Comparison of ENCODE assay signal across 1 cellular context in the genomic region with DNA sequence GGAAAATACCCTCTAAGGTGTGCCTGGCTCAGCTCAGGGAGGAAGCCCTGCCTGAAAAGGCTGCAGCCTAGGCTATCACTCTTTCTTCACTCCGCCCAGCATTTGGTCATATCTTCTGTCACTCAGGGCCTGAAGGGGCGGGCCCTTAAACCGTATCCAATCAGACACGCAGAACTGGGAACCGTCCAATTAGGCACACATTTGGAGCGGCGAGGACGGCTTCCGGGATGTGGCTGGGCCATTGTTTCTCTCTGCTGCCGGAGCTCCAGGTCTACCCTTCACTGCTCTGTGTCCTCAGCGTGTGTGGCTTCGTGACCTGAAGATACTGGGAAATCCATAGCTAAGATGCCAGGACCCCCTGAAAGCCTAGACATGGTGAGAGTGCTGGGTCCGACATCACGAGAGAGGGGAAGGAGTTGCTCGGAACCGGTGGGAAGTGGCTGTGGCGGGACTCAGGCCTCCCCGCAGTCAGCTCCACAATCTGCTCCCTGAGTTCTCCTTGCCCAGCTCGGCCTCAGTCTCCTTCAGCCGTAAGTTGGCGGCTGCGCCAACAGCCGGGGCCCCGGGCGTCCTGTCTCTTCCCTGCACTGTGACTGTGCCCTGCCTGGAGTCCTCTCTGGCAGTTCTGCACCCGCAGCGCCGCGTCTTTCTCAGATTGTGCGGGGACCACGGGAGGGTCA.
A peak's percentile ranks its signal among the peaks of the same experiment; 100 is the strongest.
TF ChIP-seq lines count a peak whose summit lies in the region.

TSS of gene ZNF493 (plus strand) at position 241 of the 680 bp plus-strand sequence. CDS start at position 346, 105 bp downstream.

TF ChIP-seq in HepG2, 621 proteins besides CTCF, POLR2A, EP300 and RAD21 (continued from another document and continues in another):
- TF ChIP-seq DZIP1 (CRISPR knock-in tag; IDR thresholded peaks at IDR 0.05) = no peak
- no peak for TF ChIP-seq ZNF710 (CRISPR knock-in tag; IDR thresholded peaks at IDR 0.05; ENCODE audit: borderline replicate concordance)
- TF ChIP-seq, protein P1, sequence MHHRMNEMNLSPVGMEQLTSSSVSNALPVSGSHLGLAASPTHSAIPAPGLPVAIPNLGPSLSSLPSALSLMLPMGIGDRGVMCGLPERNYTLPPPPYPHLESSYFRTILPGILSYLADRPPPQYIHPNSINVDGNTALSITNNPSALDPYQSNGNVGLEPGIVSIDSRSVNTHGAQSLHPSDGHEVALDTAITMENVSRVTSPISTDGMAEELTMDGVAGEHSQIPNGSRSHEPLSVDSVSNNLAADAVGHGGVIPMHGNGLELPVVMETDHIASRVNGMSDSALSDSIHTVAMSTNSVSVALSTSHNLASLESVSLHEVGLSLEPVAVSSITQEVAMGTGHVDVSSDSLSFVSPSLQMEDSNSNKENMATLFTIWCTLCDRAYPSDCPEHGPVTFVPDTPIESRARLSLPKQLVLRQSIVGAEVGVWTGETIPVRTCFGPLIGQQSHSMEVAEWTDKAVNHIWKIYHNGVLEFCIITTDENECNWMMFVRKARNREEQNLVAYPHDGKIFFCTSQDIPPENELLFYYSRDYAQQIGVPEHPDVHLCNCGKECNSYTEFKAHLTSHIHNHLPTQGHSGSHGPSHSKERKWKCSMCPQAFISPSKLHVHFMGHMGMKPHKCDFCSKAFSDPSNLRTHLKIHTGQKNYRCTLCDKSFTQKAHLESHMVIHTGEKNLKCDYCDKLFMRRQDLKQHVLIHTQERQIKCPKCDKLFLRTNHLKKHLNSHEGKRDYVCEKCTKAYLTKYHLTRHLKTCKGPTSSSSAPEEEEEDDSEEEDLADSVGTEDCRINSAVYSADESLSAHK (CRISPR knock-in tag; IDR thresholded peaks at IDR 0.05; ENCODE audit: borderline replicate concordance) = no peak
- TF ChIP-seq, protein P2, sequence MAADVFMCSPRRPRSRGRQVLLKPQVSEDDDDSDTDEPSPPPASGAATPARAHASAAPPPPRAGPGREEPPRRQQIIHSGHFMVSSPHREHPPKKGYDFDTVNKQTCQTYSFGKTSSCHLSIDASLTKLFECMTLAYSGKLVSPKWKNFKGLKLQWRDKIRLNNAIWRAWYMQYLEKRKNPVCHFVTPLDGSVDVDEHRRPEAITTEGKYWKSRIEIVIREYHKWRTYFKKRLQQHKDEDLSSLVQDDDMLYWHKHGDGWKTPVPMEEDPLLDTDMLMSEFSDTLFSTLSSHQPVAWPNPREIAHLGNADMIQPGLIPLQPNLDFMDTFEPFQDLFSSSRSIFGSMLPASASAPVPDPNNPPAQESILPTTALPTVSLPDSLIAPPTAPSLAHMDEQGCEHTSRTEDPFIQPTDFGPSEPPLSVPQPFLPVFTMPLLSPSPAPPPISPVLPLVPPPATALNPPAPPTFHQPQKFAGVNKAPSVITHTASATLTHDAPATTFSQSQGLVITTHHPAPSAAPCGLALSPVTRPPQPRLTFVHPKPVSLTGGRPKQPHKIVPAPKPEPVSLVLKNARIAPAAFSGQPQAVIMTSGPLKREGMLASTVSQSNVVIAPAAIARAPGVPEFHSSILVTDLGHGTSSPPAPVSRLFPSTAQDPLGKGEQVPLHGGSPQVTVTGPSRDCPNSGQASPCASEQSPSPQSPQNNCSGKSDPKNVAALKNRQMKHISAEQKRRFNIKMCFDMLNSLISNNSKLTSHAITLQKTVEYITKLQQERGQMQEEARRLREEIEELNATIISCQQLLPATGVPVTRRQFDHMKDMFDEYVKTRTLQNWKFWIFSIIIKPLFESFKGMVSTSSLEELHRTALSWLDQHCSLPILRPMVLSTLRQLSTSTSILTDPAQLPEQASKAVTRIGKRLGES (CRISPR knock-in tag; IDR thresholded peaks at IDR 0.05; ENCODE audit: borderline replicate concordance) = no peak
- no peak for TF ChIP-seq ZMYM2 (CRISPR knock-in tag; IDR thresholded peaks at IDR 0.05)
- TF ChIP-seq ZNF564 (CRISPR knock-in tag; IDR thresholded peaks at IDR 0.05) = no peak
- peak; percentile 28; the same call in 1 of the 3 replicates for TF ChIP-seq MXI1 (IDR thresholded peaks at IDR 0.05; ENCODE audit: borderline replicate concordance, low read depth, low read length)
- TF ChIP-seq, protein P3, sequence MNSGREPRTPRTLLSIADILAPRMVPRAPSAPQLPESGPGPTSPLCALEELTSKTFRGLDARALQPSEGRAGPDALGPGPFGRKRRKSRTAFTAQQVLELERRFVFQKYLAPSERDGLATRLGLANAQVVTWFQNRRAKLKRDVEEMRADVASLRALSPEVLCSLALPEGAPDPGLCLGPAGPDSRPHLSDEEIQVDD (CRISPR knock-in tag; IDR thresholded peaks at IDR 0.05; ENCODE audit: borderline replicate concordance) = 0 out of 2 replicates have a peak, but pooled peaks have one; percentile 59
- TF ChIP-seq, protein P4, sequence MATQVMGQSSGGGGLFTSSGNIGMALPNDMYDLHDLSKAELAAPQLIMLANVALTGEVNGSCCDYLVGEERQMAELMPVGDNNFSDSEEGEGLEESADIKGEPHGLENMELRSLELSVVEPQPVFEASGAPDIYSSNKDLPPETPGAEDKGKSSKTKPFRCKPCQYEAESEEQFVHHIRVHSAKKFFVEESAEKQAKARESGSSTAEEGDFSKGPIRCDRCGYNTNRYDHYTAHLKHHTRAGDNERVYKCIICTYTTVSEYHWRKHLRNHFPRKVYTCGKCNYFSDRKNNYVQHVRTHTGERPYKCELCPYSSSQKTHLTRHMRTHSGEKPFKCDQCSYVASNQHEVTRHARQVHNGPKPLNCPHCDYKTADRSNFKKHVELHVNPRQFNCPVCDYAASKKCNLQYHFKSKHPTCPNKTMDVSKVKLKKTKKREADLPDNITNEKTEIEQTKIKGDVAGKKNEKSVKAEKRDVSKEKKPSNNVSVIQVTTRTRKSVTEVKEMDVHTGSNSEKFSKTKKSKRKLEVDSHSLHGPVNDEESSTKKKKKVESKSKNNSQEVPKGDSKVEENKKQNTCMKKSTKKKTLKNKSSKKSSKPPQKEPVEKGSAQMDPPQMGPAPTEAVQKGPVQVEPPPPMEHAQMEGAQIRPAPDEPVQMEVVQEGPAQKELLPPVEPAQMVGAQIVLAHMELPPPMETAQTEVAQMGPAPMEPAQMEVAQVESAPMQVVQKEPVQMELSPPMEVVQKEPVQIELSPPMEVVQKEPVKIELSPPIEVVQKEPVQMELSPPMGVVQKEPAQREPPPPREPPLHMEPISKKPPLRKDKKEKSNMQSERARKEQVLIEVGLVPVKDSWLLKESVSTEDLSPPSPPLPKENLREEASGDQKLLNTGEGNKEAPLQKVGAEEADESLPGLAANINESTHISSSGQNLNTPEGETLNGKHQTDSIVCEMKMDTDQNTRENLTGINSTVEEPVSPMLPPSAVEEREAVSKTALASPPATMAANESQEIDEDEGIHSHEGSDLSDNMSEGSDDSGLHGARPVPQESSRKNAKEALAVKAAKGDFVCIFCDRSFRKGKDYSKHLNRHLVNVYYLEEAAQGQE (IDR thresholded peaks at IDR 0.05; ENCODE audit: borderline replicate concordance in 1 of 2, low read depth in 1 of 2, low read length in 2 of 2) = no peak
- TF ChIP-seq ZNF512 (CRISPR knock-in tag; IDR thresholded peaks at IDR 0.05) = no peak
- no peak for TF ChIP-seq ATF7 (IDR thresholded peaks at IDR 0.05)
- no peak for TF ChIP-seq ATF7 (CRISPR knock-in tag; IDR thresholded peaks at IDR 0.05)
- TF ChIP-seq YEATS2 (CRISPR knock-in tag; IDR thresholded peaks at IDR 0.05; ENCODE audit: borderline replicate concordance) = peak; percentile 40; the same call in 1 of the 2 replicates
- no peak for TF ChIP-seq SATB2 (CRISPR knock-in tag; IDR thresholded peaks at IDR 0.05)
- TF ChIP-seq ZFY (CRISPR knock-in tag; IDR thresholded peaks at IDR 0.05) = peak; percentile 87
- no peak for TF ChIP-seq ATAD3A (CRISPR knock-in tag; IDR thresholded peaks at IDR 0.05)
- peak; percentile 38 for TF ChIP-seq ZNF263 (CRISPR knock-in tag; IDR thresholded peaks at IDR 0.05)
- no peak for TF ChIP-seq PAF1 (CRISPR knock-in tag; IDR thresholded peaks at IDR 0.05)
- TF ChIP-seq MAF1 (CRISPR knock-in tag; IDR thresholded peaks at IDR 0.05; ENCODE audit: borderline replicate concordance) = no peak
- TF ChIP-seq, protein P5, sequence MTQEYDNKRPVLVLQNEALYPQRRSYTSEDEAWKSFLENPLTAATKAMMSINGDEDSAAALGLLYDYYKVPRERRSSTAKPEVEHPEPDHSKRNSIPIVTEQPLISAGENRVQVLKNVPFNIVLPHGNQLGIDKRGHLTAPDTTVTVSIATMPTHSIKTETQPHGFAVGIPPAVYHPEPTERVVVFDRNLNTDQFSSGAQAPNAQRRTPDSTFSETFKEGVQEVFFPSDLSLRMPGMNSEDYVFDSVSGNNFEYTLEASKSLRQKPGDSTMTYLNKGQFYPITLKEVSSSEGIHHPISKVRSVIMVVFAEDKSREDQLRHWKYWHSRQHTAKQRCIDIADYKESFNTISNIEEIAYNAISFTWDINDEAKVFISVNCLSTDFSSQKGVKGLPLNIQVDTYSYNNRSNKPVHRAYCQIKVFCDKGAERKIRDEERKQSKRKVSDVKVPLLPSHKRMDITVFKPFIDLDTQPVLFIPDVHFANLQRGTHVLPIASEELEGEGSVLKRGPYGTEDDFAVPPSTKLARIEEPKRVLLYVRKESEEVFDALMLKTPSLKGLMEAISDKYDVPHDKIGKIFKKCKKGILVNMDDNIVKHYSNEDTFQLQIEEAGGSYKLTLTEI (CRISPR knock-in tag; conservative IDR thresholded peaks at IDR 0.05) = no peak
- no peak for TF ChIP-seq RBM39 (IDR thresholded peaks at IDR 0.05; ENCODE audit: low read depth, low read length, poor library complexity, severe bottlenecking)
- TF ChIP-seq, protein P6, sequence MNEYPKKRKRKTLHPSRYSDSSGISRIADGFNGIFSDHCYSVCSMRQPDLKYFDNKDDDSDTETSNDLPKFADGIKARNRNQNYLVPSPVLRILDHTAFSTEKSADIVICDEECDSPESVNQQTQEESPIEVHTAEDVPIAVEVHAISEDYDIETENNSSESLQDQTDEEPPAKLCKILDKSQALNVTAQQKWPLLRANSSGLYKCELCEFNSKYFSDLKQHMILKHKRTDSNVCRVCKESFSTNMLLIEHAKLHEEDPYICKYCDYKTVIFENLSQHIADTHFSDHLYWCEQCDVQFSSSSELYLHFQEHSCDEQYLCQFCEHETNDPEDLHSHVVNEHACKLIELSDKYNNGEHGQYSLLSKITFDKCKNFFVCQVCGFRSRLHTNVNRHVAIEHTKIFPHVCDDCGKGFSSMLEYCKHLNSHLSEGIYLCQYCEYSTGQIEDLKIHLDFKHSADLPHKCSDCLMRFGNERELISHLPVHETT (CRISPR knock-in tag; conservative IDR thresholded peaks at IDR 0.05) = no peak
- TF ChIP-seq AHR (CRISPR knock-in tag; IDR thresholded peaks at IDR 0.05) = no peak
- no peak for TF ChIP-seq CHD2 (IDR thresholded peaks at IDR 0.05; ENCODE audit: low read depth, low read length)
- peak; percentile 28; the same call in 1 of the 2 replicates for TF ChIP-seq ZFP91 (CRISPR knock-in tag; IDR thresholded peaks at IDR 0.05; ENCODE audit: borderline replicate concordance)
- no peak for TF ChIP-seq RFXAP (CRISPR knock-in tag; IDR thresholded peaks at IDR 0.05; ENCODE audit: borderline replicate concordance)
- no peak for TF ChIP-seq TBP (CRISPR knock-in tag; IDR thresholded peaks at IDR 0.05)
- TF ChIP-seq HIVEP1 (CRISPR knock-in tag; IDR thresholded peaks at IDR 0.05) = no peak
- TF ChIP-seq TBX3 (IDR thresholded peaks at IDR 0.05; ENCODE audit: borderline replicate concordance) = no peak
- no peak for TF ChIP-seq SRY (CRISPR knock-in tag; IDR thresholded peaks at IDR 0.05)
- no peak for TF ChIP-seq ZBTB21 (CRISPR knock-in tag; IDR thresholded peaks at IDR 0.05)
- no peak for TF ChIP-seq ARNT (IDR thresholded peaks at IDR 0.05)
- TF ChIP-seq ATM (IDR thresholded peaks at IDR 0.05; ENCODE audit: borderline replicate concordance) = no peak
